ENCODE assay signal across 8 cellular contexts in genomic region chr12:53543539-53543938, GRCh38. TPM values are rescaled to one million over a fixed set of nuclear protein-coding genes. Genes with fewer than 3 reads are reported as not detected.
DNase-seq lines count a peak whose midpoint lies in the region; ATAC-seq and TF ChIP-seq lines count a peak whose summit lies in the region.

No MANE protein-coding gene starts in this region.

- H3K27me3 ChIP-seq in colonic mucosa (no peaks in the 10 kb centered on the region), liver (ENCODE audit: control insufficient read depth in 4 of 4, insufficient read depth in 4 of 4, low read length in 3 of 4) (no peaks in the 10 kb centered on the region)

- H3K27me3 Mint-ChIP-seq in activated B cell treated with CpG ODN at 0.5 μM for 24 hours, result no peaks in the 10 kb centered on the region

- CTCF ChIA-PET in activated B cell treated with CpG ODN at 0.5 μM for 24 hours (lab: Charles Lee), result interaction anchor here (0.6 to 4.8 kb wide), 11 partner anchors 8 to 214 kb away, joined by 3 to 79 read pairs (median 4); partner anchors contain the start of genes ATF7 and ATP5MC2

- no peaks in the 10 kb centered on the region for H3K4me1 ChIP-seq in colonic mucosa
- H3K4me1 ChIP-seq in liver (ENCODE audit: control insufficient read depth in 4 of 4, insufficient read depth in 4 of 4, low read length in 3 of 4), result peaks cover 8 to 29% (median 20%) of the 10 kb centered on the region in 4 donors

- TF ChIP-seq CTCF in activated B cell treated with CpG ODN at 0.5 μM for 24 hours (IDR thresholded peaks at IDR 0.05) (no peak), colonic mucosa (IDR thresholded peaks at IDR 0.05) (peak; percentile 76), liver (IDR thresholded peaks at IDR 0.05; ENCODE audit: low read depth, low read length, missing input control) (peak; percentile 92)

- 17% methylated on average over 5 of the region's 5 CpGs for WGBS in liver

- H3K27ac Mint-ChIP-seq in activated B cell treated with CpG ODN at 0.5 μM for 24 hours, result peak overlapping the region; percentile 67

- no peak overlapping the region for H3K4me3 Mint-ChIP-seq in activated B cell treated with CpG ODN at 0.5 μM for 24 hours

- H3K9ac ChIP-seq in colonic mucosa (ENCODE audit: low read depth in 2 of 2, low read length in 2 of 2) (no peak overlapping the region), liver (ENCODE audit: low read depth in 1 of 2, low read length in 2 of 2) (no peak overlapping the region)

- peak; percentile 44 for DNase-seq in GM04504 (ENCODE audit: low read depth)
- peak; percentile 42 for DNase-seq in NCI-H2171 treated with DMSO at 0.1 percent for 48 hours (lab: John Stamatoyannopoulos, UW)
- no peak for DNase-seq in activated B cell treated with CpG ODN at 0.5 μM for 24 hours
- DNase-seq in colonic mucosa, result peak; percentile 54
- peak in 2 of 3 donors; percentile 1 to 11 for DNase-seq in stimulated activated CD4-positive, alpha-beta T cell treated with anti-CD3 and anti-CD28 coated beads, TNF-alpha, amount 100 ng/mL, for 1 hour (ENCODE audit: low read depth in 3 of 3, low spot score in 1 of 3)

- no peak overlapping the region for H3K4me3 ChIP-seq in colonic mucosa
- H3K4me3 ChIP-seq in liver (ENCODE audit: low read depth in 1 of 3, low read length in 3 of 3), result no peak overlapping the region

- POLR2A ChIA-PET in activated B cell treated with CpG ODN at 0.5 μM for 24 hours (lab: Charles Lee), result interaction anchor here (0.5 to 3.1 kb wide), 3 partner anchors 36 to 220 kb away, joined by 3 to 33 read pairs (median 8); partner anchors contain the start of gene ATP5MC2

- H3K9me3 Mint-ChIP-seq in activated B cell treated with CpG ODN at 0.5 μM for 24 hours, result no peaks in the 10 kb centered on the region

- H3K9me3 ChIP-seq in colonic mucosa (no peaks in the 10 kb centered on the region), liver (ENCODE audit: control insufficient read depth in 4 of 4, low read length in 3 of 4) (no peaks in the 10 kb centered on the region)

- H3K27ac ChIP-seq in colonic mucosa (no peak overlapping the region), liver (ENCODE audit: low read depth in 1 of 2, low read length in 2 of 2) (peak overlapping the region; percentile 52 to 56)

- intact Hi-C loops in activated B cell treated with CpG ODN at 0.5 μM for 24 hours (cut with micrococcal nuclease) (loop anchor here (1.0 to 10.0 kb wide), 3 partner anchors 51 to 200 kb away; partner anchors contain the start of gene ATP5MC2), colonic mucosa (cut with DNase I) (loop anchor here (2.0 kb wide), 1 partner anchor 133 kb away; the partner anchor contains the start of gene ATP5MC2)

- H3K36me3 Mint-ChIP-seq in activated B cell treated with CpG ODN at 0.5 μM for 24 hours (ENCODE audit: low read depth), result peaks cover 29% of the 10 kb centered on the region

- ATAC-seq in HG02642 (IDR thresholded peaks at IDR 0.05; ENCODE audit: poor library complexity, unreplicated experiment), result peak; percentile 74
- peak; percentile 93 for ATAC-seq in activated B cell treated with CpG ODN at 0.5 μM for 24 hours (ENCODE audit: low read depth)
- ATAC-seq in HG02970 (IDR thresholded peaks at IDR 0.05; ENCODE audit: low FRiP score, unreplicated experiment), result no peak

- peak; percentile 91 to 93 for TF ChIP-seq RAD21 in liver (IDR thresholded peaks at IDR 0.05)

- H3K36me3 ChIP-seq in colonic mucosa (peaks cover 9% of the 10 kb centered on the region), liver (ENCODE audit: control insufficient read depth in 4 of 4, insufficient read depth in 3 of 4, low read depth in 1 of 4, low read length in 3 of 4) (peaks cover 0 to 17% (median 10%) of the 10 kb centered on the region in 4 donors)

- H3K4me1 Mint-ChIP-seq in activated B cell treated with CpG ODN at 0.5 μM for 24 hours, result peaks cover 5% of the 10 kb centered on the region

TF ChIP-seq in liver, 16 proteins besides CTCF, POLR2A, EP300 and RAD21:
- no peak for TF ChIP-seq JUND (IDR thresholded peaks at IDR 0.05)
- no peak for TF ChIP-seq GABPA (IDR thresholded peaks at IDR 0.05 in 1 of 2, conservative IDR thresholded peaks at IDR 0.05 in 1 of 2)
- no peak for TF ChIP-seq HNF4G (IDR thresholded peaks at IDR 0.05)
- no peak for TF ChIP-seq FOXA2 (IDR thresholded peaks at IDR 0.05)
- TF ChIP-seq MAX (IDR thresholded peaks at IDR 0.05), result no peak
- TF ChIP-seq FOXA1 (IDR thresholded peaks at IDR 0.05), result no peak
- TF ChIP-seq ATF3 (IDR thresholded peaks at IDR 0.05), result no peak
- TF ChIP-seq NR2F2 (IDR thresholded peaks at IDR 0.05), result no peak
- no peak for TF ChIP-seq YY1 (IDR thresholded peaks at IDR 0.05)
- TF ChIP-seq HNF4A (conservative IDR thresholded peaks at IDR 0.05), result no peak
- peak in 1 of 2 donors; percentile 30 for TF ChIP-seq RXRA (IDR thresholded peaks at IDR 0.05)
- TF ChIP-seq ZBTB33 (IDR thresholded peaks at IDR 0.05), result no peak
- TF ChIP-seq EGR1 (IDR thresholded peaks at IDR 0.05; ENCODE audit: low read depth in 2 of 2), result peak in 1 of 2 donors; percentile 24
- TF ChIP-seq SP1 (IDR thresholded peaks at IDR 0.05), result no peak

RNA-seq across cellular contexts. Expression of gene NPFF, which starts 36.3 kb away (rescaled TPM):
- not detected in 2 replicates for total RNA-seq in activated B cell treated with CpG ODN at 0.5 μM for 24 hours
- not detected for total RNA-seq in colonic mucosa
- not detected for total RNA-seq in liver
- not detected for polyA plus RNA-seq in liver

RNA-seq across cellular contexts. Expression of gene TARBP2, which starts 42.5 kb away (rescaled TPM):
- total RNA-seq in activated B cell treated with CpG ODN at 0.5 μM for 24 hours, result 45.7 and 49.6 TPM in 2 replicates
- total RNA-seq in colonic mucosa, result 10 to 100 TPM; 20.7 to 36.9 TPM
- total RNA-seq in liver, result 10 to 100 TPM; 18.7 to 22.0 TPM
- polyA plus RNA-seq in liver, result 10 to 100 TPM; 15.7 to 18.1 TPM

RNA-seq across cellular contexts. Expression of gene MAP3K12, which starts 44.3 kb away (rescaled TPM):
- total RNA-seq in activated B cell treated with CpG ODN at 0.5 μM for 24 hours, result 3.6 and 6.0 TPM in 2 replicates
- total RNA-seq in colonic mucosa, result 1 to 10 TPM; 3.2 to 3.8 TPM
- 1 to 10 TPM; 1.5 to 2.4 TPM for total RNA-seq in liver
- polyA plus RNA-seq in liver, result 1 to 10 TPM in 1 of 2 donors, under 1 TPM in 1; 0.53 to 1.4 TPM
